9 cellular contexts compared by ENCODE assay signal in genomic region chr7:539731-540411, GRCh38. TPM values are rescaled to one million over a fixed set of nuclear protein-coding genes. Genes with fewer than 3 reads are reported as not detected.
A peak's percentile ranks its signal among the peaks of the same experiment; 100 is the strongest.
DNase-seq lines count a peak whose midpoint lies in the region; ATAC-seq, FAIRE-seq and TF ChIP-seq lines count a peak whose summit lies in the region.
"Had no signal": no experiment of that assay in that cellular context is flagged by ENCODE, and none has a peak within 500 bp of the region (broad histone marks: within the 10 kb centered on the region; RNA-seq: fewer than 3 reads in every experiment).

No MANE protein-coding gene starts in this region.

- no peak overlapping the region for H3K4me2 ChIP-seq in fibroblast of lung (ENCODE audit: extremely low read depth, insufficient read depth, low read length)

- CTCF ChIA-PET in Panc1 (lab: Charles Lee), result no interaction called here

- H3K36me3 ChIP-seq in Panc1 (ENCODE audit: control insufficient read depth, insufficient read depth, low read length) (no peaks in the 10 kb centered on the region), fibroblast of lung (ENCODE audit: control insufficient read depth, insufficient read depth, low read length) (no peaks in the 10 kb centered on the region), prostate gland (no peaks in the 10 kb centered on the region)

- H2AFZ ChIP-seq in fibroblast of lung (ENCODE audit: low read length), result no peak overlapping the region

- intact Hi-C loops in Panc1 (cut with micrococcal nuclease; ENCODE audit: unreplicated experiment) (no loop called here), prostate gland (cut with DNase I) (no loop called here)

- TF ChIP-seq POLR2A in H54 (IDR thresholded peaks at IDR 0.05; ENCODE audit: low read depth, low read length) (0 out of 2 replicates have a peak, but pooled peaks have one; percentile 33), prostate gland (IDR thresholded peaks at IDR 0.05) (no peak)

- POLR2A ChIA-PET in Panc1 (lab: Charles Lee), result no interaction called here

- no peak overlapping the region for H3K4me3 ChIP-seq in Panc1 (ENCODE audit: low read depth in 2 of 2, low read length in 2 of 2)
- no peak overlapping the region for H3K4me3 ChIP-seq in fibroblast of lung (replicated peaks in 1 of 4; ENCODE audit: control extremely low read depth in 1 of 4, insufficient read depth in 1 of 4, low read depth in 3 of 4, low read length in 4 of 4)
- H3K4me3 ChIP-seq in prostate gland, result no peak overlapping the region

- H3K9me3 ChIP-seq in Panc1 (ENCODE audit: control insufficient read depth, insufficient read depth, low read depth, low read length) (no peaks in the 10 kb centered on the region), fibroblast of lung (ENCODE audit: control insufficient read depth, insufficient read depth, low read depth, low read length) (no peaks in the 10 kb centered on the region), prostate gland (no peaks in the 10 kb centered on the region)

- no peaks in the 10 kb centered on the region for H3K79me2 ChIP-seq in fibroblast of lung (ENCODE audit: control insufficient read depth, insufficient read depth, low read length)

- ATAC-seq in Panc1 (peak; percentile 45), GM21367 (IDR thresholded peaks at IDR 0.05; ENCODE audit: unreplicated experiment) (no peak)

- DNase-seq in H54 (ENCODE audit: insufficient read length, low spot score), result peak; percentile 98
- DNase-seq in Panc1 (ENCODE audit: low read depth, low spot score), result no peak
- peak; percentile 52 to 83 for DNase-seq in fibroblast of lung (ENCODE audit: low read depth in 2 of 2)
- peak; percentile 90 for DNase-seq in prostate gland (ENCODE audit: low spot score)
- DNase-seq in COLO829 (ENCODE audit: low spot score), result no peak
- no peak for DNase-seq in DMS153 treated with DMSO at 0.1 percent for 48 hours (lab: John Stamatoyannopoulos, UW; ENCODE audit: unreplicated experiment)
- no peak for DNase-seq in NCI-H146 (lab: John Stamatoyannopoulos, UW)

- no peaks in the 10 kb centered on the region for H3K27me3 ChIP-seq in Panc1 (ENCODE audit: control insufficient read depth, insufficient read depth, low read length)
- H3K27me3 ChIP-seq in fibroblast of lung (ENCODE audit: control insufficient read depth, insufficient read depth, low read length), result no peaks in the 10 kb centered on the region
- H3K27me3 ChIP-seq in prostate gland (replicated peaks; ENCODE audit: insufficient read depth), result no peaks in the 10 kb centered on the region

- no peak overlapping the region for H3K9ac ChIP-seq in fibroblast of lung (ENCODE audit: insufficient read depth, low read length)

- H3K27ac ChIP-seq in Panc1 (ENCODE audit: low read length), result peak overlapping the region; percentile 73
- H3K27ac ChIP-seq in fibroblast of lung (ENCODE audit: insufficient read depth, low read length), result no peak overlapping the region
- H3K27ac ChIP-seq in prostate gland, result peak overlapping the region; percentile 61 to 70

- no peak for TF ChIP-seq CTCF in Panc1 (IDR thresholded peaks at IDR 0.05)
- no peak for TF ChIP-seq CTCF in fibroblast of lung (conservative IDR thresholded peaks at IDR 0.05 in 1 of 2, IDR thresholded peaks at IDR 0.05 in 1 of 2; ENCODE audit: low read depth in 1 of 2, low read length in 2 of 2)
- TF ChIP-seq CTCF in prostate gland (IDR thresholded peaks at IDR 0.05), result no peak

- H4K20me1 ChIP-seq in fibroblast of lung (ENCODE audit: control insufficient read depth, extremely low read depth, insufficient read depth, low read length), result no peaks in the 10 kb centered on the region

- peaks cover 39% of the 10 kb centered on the region for H3K4me1 ChIP-seq in Panc1 (ENCODE audit: control insufficient read depth, insufficient read depth, low read length)
- peaks cover 26% of the 10 kb centered on the region for H3K4me1 ChIP-seq in fibroblast of lung (ENCODE audit: control insufficient read depth, extremely low read depth, insufficient read depth, low read length)
- peaks cover 11% of the 10 kb centered on the region for H3K4me1 ChIP-seq in prostate gland (replicated peaks)

- FAIRE-seq in H54 (lab: Jason Lieb, UNC), result no peak
- FAIRE-seq: endometrium had no signal

- in situ Hi-C loops in Panc1 (cut with HindIII; ENCODE audit: low pct_unique_long_range_greater_than_20kb, low sequenced_read_pairs), result no loop called here

- 25% methylated on average over 15 of the region's 17 CpGs for WGBS in prostate gland

- BruUV-seq in Panc1 (replicated peaks; lab: Mats Ljungman, UMichigan), result no TSS peak

RNA-seq across cellular contexts. Expression of gene PDGFA, which starts 20.2 kb away (rescaled TPM):
- total RNA-seq in Panc1 (2021; ENCODE audit: unreplicated experiment) (18.5 TPM), fibroblast of lung (10.8 and 13.5 TPM in 2 replicates), prostate gland (10 to 100 TPM; 40.4 to 75.0 TPM)
- 18.1 TPM for polyA plus RNA-seq in Panc1 (2012; ENCODE audit: insufficient read length)
- polyA plus RNA-seq in fibroblast of lung, result 2.0 and 16.9 TPM in 2 replicates
- polyA plus RNA-seq in fibroblast of lung (2012), result 2.4 and 17.6 TPM in 2 replicates
- polyA minus RNA-seq in fibroblast of lung (ENCODE audit: low replicate concordance), result 8.4 and 52.3 TPM in 2 replicates

Comparison
In these comparisons a context has a peak if more than half of its experiments do, and no peak if none do; other contexts are left out.
1. DNase-seq: peak in H54 (single experiment), fibroblast of lung (2 of 2) and prostate gland (single experiment); none in Panc1 (single experiment), COLO829 (single experiment), DMS153 treated with DMSO at 0.1 percent for 48 hours (single experiment) and NCI-H146 (single experiment).